Comparison of ENCODE assay signal across 8 cellular contexts in the genomic region with DNA sequence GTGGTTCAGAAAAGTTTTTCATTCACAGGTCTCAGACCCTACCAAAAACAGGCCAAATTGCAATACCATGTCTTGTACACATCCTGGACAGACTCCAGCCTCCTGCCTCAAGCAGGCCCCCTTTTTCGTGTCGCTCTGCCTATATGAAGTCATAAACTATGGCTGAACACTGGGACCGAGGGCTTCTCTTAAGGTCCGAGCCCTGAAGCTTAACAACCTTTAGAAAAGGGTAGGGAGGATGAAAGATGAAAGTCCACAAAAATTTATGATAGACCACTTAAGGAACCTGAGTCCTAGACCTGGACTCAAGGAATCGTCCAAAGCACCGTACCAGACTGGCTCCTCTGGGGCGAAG. TPM values are rescaled to one million over a fixed set of nuclear protein-coding genes. Genes with fewer than 3 reads are reported as not detected.
DNase-seq lines count a peak whose midpoint lies in the region; ATAC-seq and TF ChIP-seq lines count a peak whose summit lies in the region.

No MANE protein-coding gene starts in this region.

- H3K9me3 Mint-ChIP-seq in CD4-positive, alpha-beta memory T cell: no peaks in the 10 kb centered on the region
- no peaks in the 10 kb centered on the region for H3K9me3 Mint-ChIP-seq in neural crest cell

- peak overlapping the region; percentile 20 for H2AFZ ChIP-seq in SU-DHL-6 (ENCODE audit: low read depth, low read length, severe bottlenecking)

- H3K4me3 ChIP-seq in CD4-positive, alpha-beta memory T cell (ENCODE audit: low read length in 2 of 2): peak overlapping the region; percentile 86 to 87
- H3K4me3 ChIP-seq in SU-DHL-6 (ENCODE audit: insufficient read depth, low read length, poor library complexity, severe bottlenecking): peak overlapping the region; percentile 66

- peak overlapping the region; percentile 87 for H3K4me2 ChIP-seq in SU-DHL-6 (ENCODE audit: low read depth, low read length, poor library complexity, severe bottlenecking)

- no peaks in the 10 kb centered on the region for H3K36me3 ChIP-seq in CD4-positive, alpha-beta memory T cell (ENCODE audit: insufficient read depth, low read length)
- no peaks in the 10 kb centered on the region for H3K36me3 ChIP-seq in SU-DHL-6 (ENCODE audit: low read length)

- peaks cover 0 to 18% of the 10 kb centered on the region in 2 donors for H3K36me3 Mint-ChIP-seq in CD4-positive, alpha-beta memory T cell
- no peaks in the 10 kb centered on the region for H3K36me3 Mint-ChIP-seq in neural crest cell (ENCODE audit: low read depth)

- peak overlapping the region; percentile 99 for H3K9ac ChIP-seq in SU-DHL-6 (ENCODE audit: low read length)

- H3K27me3 ChIP-seq in CD4-positive, alpha-beta memory T cell (ENCODE audit: insufficient read depth, low read length): no peaks in the 10 kb centered on the region
- no peaks in the 10 kb centered on the region for H3K27me3 ChIP-seq in SU-DHL-6 (ENCODE audit: low read length)

- no peaks in the 10 kb centered on the region for H3K27me3 Mint-ChIP-seq in CD4-positive, alpha-beta memory T cell
- no peaks in the 10 kb centered on the region for H3K27me3 Mint-ChIP-seq in neural crest cell (ENCODE audit: low read depth)

- POLR2A ChIA-PET in CD4-positive, alpha-beta memory T cell (lab: Charles Lee; ENCODE audit: partially characterized antibody): interaction anchor here (0.6 to 2.4 kb wide), 9 partner anchors 9 to 587 kb away, joined by 3 to 12 read pairs (median 4); partner anchors contain the start of genes DPCD, OGA and POLL

- H3K9me3 ChIP-seq in CD4-positive, alpha-beta memory T cell (ENCODE audit: control insufficient read depth in 1 of 2, low read length in 2 of 2): no peaks in the 10 kb centered on the region
- no peaks in the 10 kb centered on the region for H3K9me3 ChIP-seq in SU-DHL-6 (ENCODE audit: insufficient read depth, low read length)

- no peak for TF ChIP-seq CTCF in SU-DHL-6 (IDR thresholded peaks at IDR 0.05; ENCODE audit: insufficient read depth, low read length, poor library complexity, severe bottlenecking)
- TF ChIP-seq CTCF in neural crest cell (conservative IDR thresholded peaks at IDR 0.05): no peak

- peaks cover 49% of the 10 kb centered on the region for H3K4me1 ChIP-seq in CD4-positive, alpha-beta memory T cell (ENCODE audit: insufficient read depth, low read length)

- peaks cover 51% of the 10 kb centered on the region for H3K79me2 ChIP-seq in SU-DHL-6 (ENCODE audit: insufficient read depth, low read length)

- H3K9me2 ChIP-seq in SU-DHL-6 (replicated peaks; ENCODE audit: insufficient read depth, low read length): no peaks in the 10 kb centered on the region

- peak overlapping the region; percentile 99 for H3K27ac ChIP-seq in CD4-positive, alpha-beta memory T cell (ENCODE audit: low read depth, low read length)
- peak overlapping the region; percentile 89 for H3K27ac ChIP-seq in SU-DHL-6 (ENCODE audit: low read depth, low read length)

- no peak for DNase-seq in CD4-positive, alpha-beta memory T cell
- DNase-seq in neural crest cell (ENCODE audit: low read depth, low spot score): peak; percentile 16
- no peak for DNase-seq in activated effector memory CD4-positive, alpha-beta T cell treated with anti-CD3 and anti-CD28 coated beads, Interleukin-2, amount 50 U/mL, for 16 hours
- no peak for DNase-seq in ecto neural progenitor cell (ENCODE audit: low spot score)

- H3K4me3 Mint-ChIP-seq in CD4-positive, alpha-beta memory T cell: peak overlapping the region; percentile 93 to 99 (median 96)
- peak overlapping the region; percentile 98 for H3K4me3 Mint-ChIP-seq in neural crest cell

- CTCF ChIA-PET in CD4-positive, alpha-beta memory T cell (lab: Charles Lee; ENCODE audit: partially characterized antibody): interaction anchor here (1.0 to 1.1 kb wide), 2 partner anchors 10 to 87 kb away, joined by 3 to 4 read pairs; no protein-coding TSS in a partner anchor

- H3K27ac Mint-ChIP-seq in CD4-positive, alpha-beta memory T cell: peak overlapping the region; percentile 97 to 99 (median 99)
- peak overlapping the region; percentile 99 for H3K27ac Mint-ChIP-seq in neural crest cell (ENCODE audit: unreplicated experiment)

- peaks cover 15% of the 10 kb centered on the region for H3F3A ChIP-seq in SU-DHL-6 (ENCODE audit: insufficient read depth)

- H4K20me1 ChIP-seq in SU-DHL-6 (ENCODE audit: low read depth, low read length): 0 out of 2 replicates have a peak, but pooled peaks cover 7% of the 10 kb centered on the region

- intact Hi-C loops in CD4-positive, alpha-beta memory T cell (cut with micrococcal nuclease): loop anchor here (2.0 kb wide), 1 partner anchor 87 kb away; no protein-coding TSS in a partner anchor

- peaks cover 32 to 64% (median 44%) of the 10 kb centered on the region in 4 donors for H3K4me1 Mint-ChIP-seq in CD4-positive, alpha-beta memory T cell
- H3K4me1 Mint-ChIP-seq in neural crest cell: peaks cover 21% of the 10 kb centered on the region

- ATAC-seq in GM18909 (IDR thresholded peaks at IDR 0.05; ENCODE audit: poor library complexity, unreplicated experiment): peak; percentile 29
- ATAC-seq in HG03196 (IDR thresholded peaks at IDR 0.05; ENCODE audit: unreplicated experiment): peak; percentile 16
- peak; percentile 3 for ATAC-seq in esophagus mucosa

RNA-seq across cellular contexts. Expression of gene FBXW4, which starts 1.3 kb away (rescaled TPM):
- 10 to 100 TPM; 84.9 to 96.6 TPM for total RNA-seq in CD4-positive, alpha-beta memory T cell
- 1 to 10 TPM; 5.1 to 8.5 TPM for polyA plus RNA-seq in CD4-positive, alpha-beta memory T cell
- total RNA-seq in esophagus mucosa: 37.1 TPM
- total RNA-seq in neural crest cell: 32.0 and 33.4 TPM in 2 replicates
